ENCODE assay signal across 1 cellular context in genomic region chr5:77630246-77631165, GRCh38.
TF ChIP-seq lines count a peak whose summit lies in the region.

No MANE protein-coding gene starts in this region.

TF ChIP-seq in HepG2, 621 proteins besides CTCF, POLR2A, EP300 and RAD21 (continued from another document and continues in another):
- TF ChIP-seq, protein P1, sequence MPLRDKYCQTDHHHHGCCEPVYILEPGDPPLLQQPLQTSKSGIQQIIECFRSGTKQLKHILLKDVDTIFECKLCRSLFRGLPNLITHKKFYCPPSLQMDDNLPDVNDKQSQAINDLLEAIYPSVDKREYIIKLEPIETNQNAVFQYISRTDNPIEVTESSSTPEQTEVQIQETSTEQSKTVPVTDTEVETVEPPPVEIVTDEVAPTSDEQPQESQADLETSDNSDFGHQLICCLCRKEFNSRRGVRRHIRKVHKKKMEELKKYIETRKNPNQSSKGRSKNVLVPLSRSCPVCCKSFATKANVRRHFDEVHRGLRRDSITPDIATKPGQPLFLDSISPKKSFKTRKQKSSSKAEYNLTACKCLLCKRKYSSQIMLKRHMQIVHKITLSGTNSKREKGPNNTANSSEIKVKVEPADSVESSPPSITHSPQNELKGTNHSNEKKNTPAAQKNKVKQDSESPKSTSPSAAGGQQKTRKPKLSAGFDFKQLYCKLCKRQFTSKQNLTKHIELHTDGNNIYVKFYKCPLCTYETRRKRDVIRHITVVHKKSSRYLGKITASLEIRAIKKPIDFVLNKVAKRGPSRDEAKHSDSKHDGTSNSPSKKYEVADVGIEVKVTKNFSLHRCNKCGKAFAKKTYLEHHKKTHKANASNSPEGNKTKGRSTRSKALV (CRISPR knock-in tag; IDR thresholded peaks at IDR 0.05): peak; percentile 90
- TF ChIP-seq ZC3H4 (CRISPR knock-in tag; IDR thresholded peaks at IDR 0.05; ENCODE audit: borderline replicate concordance) (no peak), ELF4 (CRISPR knock-in tag; IDR thresholded peaks at IDR 0.05; ENCODE audit: borderline replicate concordance) (no peak), NCOA5 (CRISPR knock-in tag; IDR thresholded peaks at IDR 0.05) (no peak), ZNF615 (CRISPR knock-in tag; IDR thresholded peaks at IDR 0.05; ENCODE audit: borderline replicate concordance) (no peak), SNAPC4 (CRISPR knock-in tag; IDR thresholded peaks at IDR 0.05) (no peak), SRSF4 (IDR thresholded peaks at IDR 0.05; ENCODE audit: low read depth, low read length, poor library complexity, severe bottlenecking) (no peak), ZNF777 (CRISPR knock-in tag; IDR thresholded peaks at IDR 0.05) (peak; percentile 92), FOXK2 (IDR thresholded peaks at IDR 0.05) (no peak), ZBTB42 (CRISPR knock-in tag; IDR thresholded peaks at IDR 0.05) (no peak), ZNF468 (CRISPR knock-in tag; IDR thresholded peaks at IDR 0.05) (no peak), ZNF501 (CRISPR knock-in tag; IDR thresholded peaks at IDR 0.05) (no peak), KLF11 (CRISPR knock-in tag; IDR thresholded peaks at IDR 0.05) (no peak), ZNF83 (CRISPR knock-in tag; IDR thresholded peaks at IDR 0.05; ENCODE audit: borderline replicate concordance) (0 out of 2 replicates have a peak, but pooled peaks have one; percentile 56), ZNF367 (CRISPR knock-in tag; IDR thresholded peaks at IDR 0.05; ENCODE audit: borderline replicate concordance) (no peak), NFIC (IDR thresholded peaks at IDR 0.05; ENCODE audit: low read length) (no peak), ZNF337 (CRISPR knock-in tag; IDR thresholded peaks at IDR 0.05; ENCODE audit: borderline replicate concordance, low read depth) (no peak), SP4 (CRISPR knock-in tag; IDR thresholded peaks at IDR 0.05) (no peak), SIN3B (IDR thresholded peaks at IDR 0.05; ENCODE audit: low read length) (no peak), ZNF530 (CRISPR knock-in tag; IDR thresholded peaks at IDR 0.05; ENCODE audit: low read depth) (no peak), ZC3H13 (CRISPR knock-in tag; IDR thresholded peaks at IDR 0.05) (no peak), ETV6 (CRISPR knock-in tag; conservative IDR thresholded peaks at IDR 0.05) (no peak), NAIF1 (CRISPR knock-in tag; IDR thresholded peaks at IDR 0.05; ENCODE audit: borderline replicate concordance) (no peak), NFKBIZ (CRISPR knock-in tag; IDR thresholded peaks at IDR 0.05) (no peak), KLF16 (CRISPR knock-in tag; IDR thresholded peaks at IDR 0.05) (0 out of 4 replicates have a peak, but pooled peaks of 1 of the 2 experiments have one; percentile 22), CHCHD3 (CRISPR knock-in tag; IDR thresholded peaks at IDR 0.05) (no peak), AKNA (CRISPR knock-in tag; IDR thresholded peaks at IDR 0.05; ENCODE audit: borderline replicate concordance) (no peak), ZFP36L1 (CRISPR knock-in tag; IDR thresholded peaks at IDR 0.05) (no peak), GABPA (IDR thresholded peaks at IDR 0.05; ENCODE audit: low read depth, low read length) (no peak), GABPA (CRISPR knock-in tag; IDR thresholded peaks at IDR 0.05; ENCODE audit: low read depth) (no peak), CAMTA2 (CRISPR knock-in tag; IDR thresholded peaks at IDR 0.05; ENCODE audit: borderline replicate concordance) (0 out of 2 replicates have a peak, but pooled peaks have one; percentile 18), ZNF317 (CRISPR knock-in tag; IDR thresholded peaks at IDR 0.05) (no peak), BHLHE40 (IDR thresholded peaks at IDR 0.05; ENCODE audit: low read length) (no peak), TBX2 (CRISPR knock-in tag; IDR thresholded peaks at IDR 0.05; ENCODE audit: borderline replicate concordance) (peak; percentile 39; the same call in 1 of the 2 replicates), ZNF30 (CRISPR knock-in tag; IDR thresholded peaks at IDR 0.05) (no peak), ZNF354B (CRISPR knock-in tag; IDR thresholded peaks at IDR 0.05) (no peak), XRCC5 (optimal IDR thresholded peaks at IDR 0.05; ENCODE audit: low read length) (no peak), ZNF124 (CRISPR knock-in tag; IDR thresholded peaks at IDR 0.05) (no peak), REPIN1 (CRISPR knock-in tag; IDR thresholded peaks at IDR 0.05; ENCODE audit: borderline replicate concordance, low read depth) (no peak)
- TF ChIP-seq, protein P2, sequence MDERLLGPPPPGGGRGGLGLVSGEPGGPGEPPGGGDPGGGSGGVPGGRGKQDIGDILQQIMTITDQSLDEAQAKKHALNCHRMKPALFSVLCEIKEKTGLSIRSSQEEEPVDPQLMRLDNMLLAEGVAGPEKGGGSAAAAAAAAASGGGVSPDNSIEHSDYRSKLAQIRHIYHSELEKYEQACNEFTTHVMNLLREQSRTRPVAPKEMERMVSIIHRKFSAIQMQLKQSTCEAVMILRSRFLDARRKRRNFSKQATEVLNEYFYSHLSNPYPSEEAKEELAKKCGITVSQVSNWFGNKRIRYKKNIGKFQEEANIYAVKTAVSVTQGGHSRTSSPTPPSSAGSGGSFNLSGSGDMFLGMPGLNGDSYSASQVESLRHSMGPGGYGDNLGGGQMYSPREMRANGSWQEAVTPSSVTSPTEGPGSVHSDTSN (CRISPR knock-in tag; IDR thresholded peaks at IDR 0.05): no peak
- TF ChIP-seq, protein P3, sequence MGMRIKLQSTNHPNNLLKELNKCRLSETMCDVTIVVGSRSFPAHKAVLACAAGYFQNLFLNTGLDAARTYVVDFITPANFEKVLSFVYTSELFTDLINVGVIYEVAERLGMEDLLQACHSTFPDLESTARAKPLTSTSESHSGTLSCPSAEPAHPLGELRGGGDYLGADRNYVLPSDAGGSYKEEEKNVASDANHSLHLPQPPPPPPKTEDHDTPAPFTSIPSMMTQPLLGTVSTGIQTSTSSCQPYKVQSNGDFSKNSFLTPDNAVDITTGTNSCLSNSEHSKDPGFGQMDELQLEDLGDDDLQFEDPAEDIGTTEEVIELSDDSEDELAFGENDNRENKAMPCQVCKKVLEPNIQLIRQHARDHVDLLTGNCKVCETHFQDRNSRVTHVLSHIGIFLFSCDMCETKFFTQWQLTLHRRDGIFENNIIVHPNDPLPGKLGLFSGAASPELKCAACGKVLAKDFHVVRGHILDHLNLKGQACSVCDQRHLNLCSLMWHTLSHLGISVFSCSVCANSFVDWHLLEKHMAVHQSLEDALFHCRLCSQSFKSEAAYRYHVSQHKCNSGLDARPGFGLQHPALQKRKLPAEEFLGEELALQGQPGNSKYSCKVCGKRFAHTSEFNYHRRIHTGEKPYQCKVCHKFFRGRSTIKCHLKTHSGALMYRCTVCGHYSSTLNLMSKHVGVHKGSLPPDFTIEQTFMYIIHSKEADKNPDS (CRISPR knock-in tag; IDR thresholded peaks at IDR 0.05): 0 out of 2 replicates have a peak, but pooled peaks have one; percentile 39
- TF ChIP-seq, protein P4, sequence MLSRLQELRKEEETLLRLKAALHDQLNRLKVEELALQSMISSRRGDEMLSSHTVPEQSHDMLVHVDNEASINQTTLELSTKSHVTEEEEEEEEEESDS (CRISPR knock-in tag; IDR thresholded peaks at IDR 0.05; ENCODE audit: borderline replicate concordance): no peak
- TF ChIP-seq, protein P5, sequence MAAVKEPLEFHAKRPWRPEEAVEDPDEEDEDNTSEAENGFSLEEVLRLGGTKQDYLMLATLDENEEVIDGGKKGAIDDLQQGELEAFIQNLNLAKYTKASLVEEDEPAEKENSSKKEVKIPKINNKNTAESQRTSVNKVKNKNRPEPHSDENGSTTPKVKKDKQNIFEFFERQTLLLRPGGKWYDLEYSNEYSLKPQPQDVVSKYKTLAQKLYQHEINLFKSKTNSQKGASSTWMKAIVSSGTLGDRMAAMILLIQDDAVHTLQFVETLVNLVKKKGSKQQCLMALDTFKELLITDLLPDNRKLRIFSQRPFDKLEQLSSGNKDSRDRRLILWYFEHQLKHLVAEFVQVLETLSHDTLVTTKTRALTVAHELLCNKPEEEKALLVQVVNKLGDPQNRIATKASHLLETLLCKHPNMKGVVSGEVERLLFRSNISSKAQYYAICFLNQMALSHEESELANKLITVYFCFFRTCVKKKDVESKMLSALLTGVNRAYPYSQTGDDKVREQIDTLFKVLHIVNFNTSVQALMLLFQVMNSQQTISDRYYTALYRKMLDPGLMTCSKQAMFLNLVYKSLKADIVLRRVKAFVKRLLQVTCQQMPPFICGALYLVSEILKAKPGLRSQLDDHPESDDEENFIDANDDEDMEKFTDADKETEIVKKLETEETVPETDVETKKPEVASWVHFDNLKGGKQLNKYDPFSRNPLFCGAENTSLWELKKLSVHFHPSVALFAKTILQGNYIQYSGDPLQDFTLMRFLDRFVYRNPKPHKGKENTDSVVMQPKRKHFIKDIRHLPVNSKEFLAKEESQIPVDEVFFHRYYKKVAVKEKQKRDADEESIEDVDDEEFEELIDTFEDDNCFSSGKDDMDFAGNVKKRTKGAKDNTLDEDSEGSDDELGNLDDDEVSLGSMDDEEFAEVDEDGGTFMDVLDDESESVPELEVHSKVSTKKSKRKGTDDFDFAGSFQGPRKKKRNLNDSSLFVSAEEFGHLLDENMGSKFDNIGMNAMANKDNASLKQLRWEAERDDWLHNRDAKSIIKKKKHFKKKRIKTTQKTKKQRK (IDR thresholded peaks at IDR 0.05; ENCODE audit: low read length): no peak
- TF ChIP-seq, protein P6, sequence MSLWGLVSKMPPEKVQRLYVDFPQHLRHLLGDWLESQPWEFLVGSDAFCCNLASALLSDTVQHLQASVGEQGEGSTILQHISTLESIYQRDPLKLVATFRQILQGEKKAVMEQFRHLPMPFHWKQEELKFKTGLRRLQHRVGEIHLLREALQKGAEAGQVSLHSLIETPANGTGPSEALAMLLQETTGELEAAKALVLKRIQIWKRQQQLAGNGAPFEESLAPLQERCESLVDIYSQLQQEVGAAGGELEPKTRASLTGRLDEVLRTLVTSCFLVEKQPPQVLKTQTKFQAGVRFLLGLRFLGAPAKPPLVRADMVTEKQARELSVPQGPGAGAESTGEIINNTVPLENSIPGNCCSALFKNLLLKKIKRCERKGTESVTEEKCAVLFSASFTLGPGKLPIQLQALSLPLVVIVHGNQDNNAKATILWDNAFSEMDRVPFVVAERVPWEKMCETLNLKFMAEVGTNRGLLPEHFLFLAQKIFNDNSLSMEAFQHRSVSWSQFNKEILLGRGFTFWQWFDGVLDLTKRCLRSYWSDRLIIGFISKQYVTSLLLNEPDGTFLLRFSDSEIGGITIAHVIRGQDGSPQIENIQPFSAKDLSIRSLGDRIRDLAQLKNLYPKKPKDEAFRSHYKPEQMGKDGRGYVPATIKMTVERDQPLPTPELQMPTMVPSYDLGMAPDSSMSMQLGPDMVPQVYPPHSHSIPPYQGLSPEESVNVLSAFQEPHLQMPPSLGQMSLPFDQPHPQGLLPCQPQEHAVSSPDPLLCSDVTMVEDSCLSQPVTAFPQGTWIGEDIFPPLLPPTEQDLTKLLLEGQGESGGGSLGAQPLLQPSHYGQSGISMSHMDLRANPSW (CRISPR knock-in tag; IDR thresholded peaks at IDR 0.05; ENCODE audit: borderline replicate concordance): no peak
